Comparison of ENCODE assay signal across 21 cellular contexts in the genomic region with DNA sequence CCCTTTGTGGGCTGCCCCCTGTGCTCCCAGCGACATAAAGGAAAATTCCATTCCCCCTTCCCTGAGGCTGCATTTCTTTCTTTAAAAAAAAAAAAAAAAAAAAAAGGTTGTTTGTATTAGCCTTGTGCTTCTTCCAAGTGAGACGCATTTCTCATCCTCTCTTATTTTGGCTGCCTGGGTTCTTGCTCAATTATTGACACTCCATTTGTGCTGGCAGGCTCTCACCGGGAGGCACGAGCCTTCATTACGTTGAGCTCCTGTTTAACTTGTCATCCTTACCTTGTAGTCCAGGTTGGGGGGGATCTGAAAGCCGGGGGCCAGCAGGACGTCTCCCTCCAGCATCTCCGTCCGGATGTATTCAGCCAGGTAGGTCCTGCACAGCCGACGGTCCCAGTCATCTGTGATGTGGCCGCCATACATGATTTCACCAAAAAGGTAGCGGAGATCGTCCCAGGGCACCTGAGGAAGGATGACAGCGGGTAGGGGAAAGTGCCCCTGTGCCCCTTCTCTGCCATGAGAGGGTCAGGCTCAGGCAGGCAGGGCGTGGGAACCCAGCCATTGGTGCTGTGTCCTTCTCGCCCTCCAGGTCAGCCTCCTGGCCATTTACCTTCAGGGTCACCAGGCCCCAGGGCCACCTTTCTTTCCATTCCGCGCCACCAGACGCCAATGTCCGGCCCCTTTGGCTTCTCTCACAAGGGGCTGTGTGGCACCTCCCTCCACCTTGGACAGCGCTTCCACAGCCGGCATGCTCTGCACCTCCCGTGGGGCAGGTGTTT. TPM values are rescaled to one million over a fixed set of nuclear protein-coding genes. Genes with fewer than 3 reads are reported as not detected.
DNase-seq lines count a peak whose midpoint lies in the region; ATAC-seq and TF ChIP-seq lines count a peak whose summit lies in the region.
"Had no signal": no experiment of that assay in that cellular context is flagged by ENCODE, and none has a peak within 500 bp of the region (broad histone marks: within the 10 kb centered on the region; RNA-seq: fewer than 3 reads in every experiment).

No MANE protein-coding gene starts in this region.

- H3K79me2 ChIP-seq in H9 (ENCODE audit: insufficient read depth, low read length), result no peaks in the 10 kb centered on the region

- H3K9me3 ChIP-seq in H9 (ENCODE audit: control insufficient read depth, low read depth, low read length) (no peaks in the 10 kb centered on the region), neuronal stem cell (replicated peaks in 1 of 2; ENCODE audit: control insufficient read depth in 2 of 2, insufficient read depth in 1 of 2, low read depth in 1 of 2, low read length in 2 of 2) (no peaks in the 10 kb centered on the region)
- H3K9me3 ChIP-seq: BE2C, MG63 had no signal

- H3K27me3 ChIP-seq in H9 (ENCODE audit: insufficient read depth, low read length), result no peaks in the 10 kb centered on the region
- H3K27me3 ChIP-seq in neuronal stem cell (ENCODE audit: control insufficient read depth in 3 of 3, insufficient read depth in 3 of 3, low read depth in 1 of 3, low read length in 3 of 3), result no peaks in the 10 kb centered on the region
- H3K27me3 ChIP-seq: BE2C, MG63 had no signal

- H3K18ac ChIP-seq in H9 (ENCODE audit: insufficient read length, low read depth, low read length) (no peak overlapping the region), neuronal stem cell (ENCODE audit: low read length) (peak overlapping the region; percentile 19)

- H2BK120ac ChIP-seq in H9 (ENCODE audit: low read depth, low read length, poor library complexity, severe bottlenecking), result no peak overlapping the region
- H2BK120ac ChIP-seq in neuronal stem cell (ENCODE audit: low read depth, low read length), result no peak overlapping the region

- no peak overlapping the region for H2BK5ac ChIP-seq in H9 (ENCODE audit: insufficient read length, low read length)
- H2BK5ac ChIP-seq in neuronal stem cell (ENCODE audit: low read length), result no peak overlapping the region

- H3K79me1 ChIP-seq in H9 (ENCODE audit: insufficient read depth, low read depth, low read length, poor library complexity, severe bottlenecking) (no peaks in the 10 kb centered on the region), neuronal stem cell (ENCODE audit: low read depth, low read length) (no peaks in the 10 kb centered on the region)

- CTCF ChIA-PET in activated CD8-positive, alpha-beta memory T cell treated with anti-CD3 and anti-CD28 coated beads, Interleukin-2, amount 10 ng/mL, durations not matched to agents 7 days and 5 days (lab: Charles Lee), result no interaction called here

- H3K9me3 Mint-ChIP-seq in H9, result no peaks in the 10 kb centered on the region
- no peaks in the 10 kb centered on the region for H3K9me3 Mint-ChIP-seq in activated CD8-positive, alpha-beta memory T cell treated with anti-CD3 and anti-CD28 coated beads, Interleukin-2, amount 10 ng/mL, durations not matched to agents 7 days and 5 days (ENCODE audit: low read depth)
- H3K9me3 Mint-ChIP-seq: CD8-positive, alpha-beta memory T cell had no signal

- no peak overlapping the region for H2BK20ac ChIP-seq in H9 (ENCODE audit: low read depth, low read length, poor library complexity, severe bottlenecking)

- DNase-seq in H9 (no peak), fibroblast of gingiva (ENCODE audit: low read depth) (peak; percentile 37), neuronal stem cell (ENCODE audit: low spot score) (no peak), DMS 273 (lab: John Stamatoyannopoulos, UW; ENCODE audit: unreplicated experiment) (no peak)
- no peak for DNase-seq in activated CD8-positive, alpha-beta memory T cell treated with anti-CD3 and anti-CD28 coated beads, Interleukin-2, amount 10 ng/mL, durations not matched to agents 7 days and 5 days
- DNase-seq: BE2C; CD8-positive, alpha-beta memory T cell; DMS 273 treated with DMSO at 0.1 percent for 48 hours; KBM-7; MG63; NCI-H1092 treated with DMSO at 0.1 percent for 48 hours; NCI-H1694 treated with DMSO at 0.1 percent for 48 hours; NCI-H446 treated with DMSO at 0.1 percent for 48 hours; NCI-H748 treated with DMSO at 0.1 percent for 48 hours; PC-9 had no signal

- H3K14ac ChIP-seq in H9 (ENCODE audit: insufficient read depth, low read length) (no peak overlapping the region), neuronal stem cell (ENCODE audit: low read length) (no peak overlapping the region)

- H3T11ph ChIP-seq in H9 (ENCODE audit: low read length), result no peak overlapping the region

- H3K36me3 ChIP-seq in neuronal stem cell (replicated peaks in 1 of 2; ENCODE audit: control insufficient read depth in 2 of 2, insufficient read depth in 2 of 2, low read length in 2 of 2), result peaks cover 20 to 52% of the 10 kb centered on the region in 2 donors

- H3K27ac Mint-ChIP-seq in H9, result peak overlapping the region in 2 of 3 experiments; percentile 44 to 84; a peak in 3 of 7 replicates
- no peak overlapping the region for H3K27ac Mint-ChIP-seq in activated CD8-positive, alpha-beta memory T cell treated with anti-CD3 and anti-CD28 coated beads, Interleukin-2, amount 10 ng/mL, durations not matched to agents 7 days and 5 days

- H2AK5ac ChIP-seq in H9 (ENCODE audit: insufficient read length, low read length), result no peak overlapping the region
- H2AK5ac ChIP-seq in neuronal stem cell (ENCODE audit: low read depth, low read length), result peak overlapping the region; percentile 20

- H4K8ac ChIP-seq in H9 (replicated peaks; ENCODE audit: insufficient read length, low read depth, low read length) (no peak overlapping the region), neuronal stem cell (ENCODE audit: low read depth, low read length) (no peak overlapping the region)

- H3K4ac ChIP-seq in H9 (ENCODE audit: low read depth, low read length) (no peak overlapping the region), neuronal stem cell (ENCODE audit: low read length) (no peak overlapping the region)

- H3K4me1 Mint-ChIP-seq in H9, result peaks cover 12 to 18% of the 10 kb centered on the region in 2 experiments
- no peaks in the 10 kb centered on the region for H3K4me1 Mint-ChIP-seq in activated CD8-positive, alpha-beta memory T cell treated with anti-CD3 and anti-CD28 coated beads, Interleukin-2, amount 10 ng/mL, durations not matched to agents 7 days and 5 days
- H3K4me1 Mint-ChIP-seq: CD8-positive, alpha-beta memory T cell had no signal

- H2BK12ac ChIP-seq in H9 (ENCODE audit: insufficient read length, low read depth, low read length) (no peak overlapping the region), neuronal stem cell (ENCODE audit: low read length) (no peak overlapping the region)

- H3K27me3 Mint-ChIP-seq in H9 (ENCODE audit: low read depth), result peaks cover 3% of the 10 kb centered on the region; the same call in 1 of the 2 replicates
- no peaks in the 10 kb centered on the region for H3K27me3 Mint-ChIP-seq in activated CD8-positive, alpha-beta memory T cell treated with anti-CD3 and anti-CD28 coated beads, Interleukin-2, amount 10 ng/mL, durations not matched to agents 7 days and 5 days
- H3K27me3 Mint-ChIP-seq: CD8-positive, alpha-beta memory T cell had no signal

- no peak overlapping the region for H3K4me3 Mint-ChIP-seq in H9
- H3K4me3 Mint-ChIP-seq in activated CD8-positive, alpha-beta memory T cell treated with anti-CD3 and anti-CD28 coated beads, Interleukin-2, amount 10 ng/mL, durations not matched to agents 7 days and 5 days, result no peak overlapping the region
- H3K4me3 Mint-ChIP-seq: CD8-positive, alpha-beta memory T cell had no signal

- H3K4me1 ChIP-seq in H9 (ENCODE audit: insufficient read depth, low read length), result no peaks in the 10 kb centered on the region; the same call in 1 of the 2 replicates
- peaks cover 0 to 17% of the 10 kb centered on the region in 2 donors for H3K4me1 ChIP-seq in neuronal stem cell (ENCODE audit: control insufficient read depth in 2 of 2, insufficient read depth in 1 of 2, low read depth in 1 of 2, low read length in 2 of 2)
- H3K4me1 ChIP-seq: BE2C had no signal

- H4K20me1 ChIP-seq in H9 (ENCODE audit: control insufficient read depth, insufficient read depth, insufficient read length), result no peaks in the 10 kb centered on the region

- no peak overlapping the region for H3K56ac ChIP-seq in H9 (ENCODE audit: insufficient read length, low read depth, low read length)

- H2BK15ac ChIP-seq in H9 (ENCODE audit: low read depth, low read length), result no peak overlapping the region
- H2BK15ac ChIP-seq in neuronal stem cell (ENCODE audit: low read length), result no peak overlapping the region

- H3K27ac ChIP-seq in H9 (ENCODE audit: insufficient read length, low read depth, low read length), result no peak overlapping the region
- H3K27ac ChIP-seq in neuronal stem cell (replicated peaks; ENCODE audit: low read length), result no peak overlapping the region
- H3K27ac ChIP-seq: PC-9, SK-N-MC had no signal

- peaks cover 14 to 36% (median 28%) of the 10 kb centered on the region in 3 experiments; a peak in 6 of 7 replicates for H3K36me3 Mint-ChIP-seq in H9 (ENCODE audit: insufficient read depth in 1 of 3, low read depth in 3 of 3)
- peaks cover 5% of the 10 kb centered on the region for H3K36me3 Mint-ChIP-seq in activated CD8-positive, alpha-beta memory T cell treated with anti-CD3 and anti-CD28 coated beads, Interleukin-2, amount 10 ng/mL, durations not matched to agents 7 days and 5 days

- no peak overlapping the region for H3K23ac ChIP-seq in H9 (ENCODE audit: insufficient read length, low read depth, low read length)
- H3K23ac ChIP-seq in neuronal stem cell (ENCODE audit: low read depth, low read length, poor library complexity), result peak overlapping the region; percentile 76

- H3K4me3 ChIP-seq in neuronal stem cell (ENCODE audit: low read length in 2 of 2), result no peak overlapping the region
- H3K4me3 ChIP-seq: MG63, PC-9, SK-N-MC had no signal

- H4K91ac ChIP-seq in H9 (ENCODE audit: insufficient read length, low read depth, low read length) (no peak overlapping the region), neuronal stem cell (ENCODE audit: low read depth, low read length, poor library complexity) (no peak overlapping the region)

- TF ChIP-seq CTCF in H9 (conservative IDR thresholded peaks at IDR 0.05), result no peak

- no peaks in the 10 kb centered on the region for H3K23me2 ChIP-seq in H9 (ENCODE audit: insufficient read length, low read depth, low read length, poor library complexity, severe bottlenecking)

- H4K5ac ChIP-seq in H9 (ENCODE audit: insufficient read length, low read depth, low read length), result no peak overlapping the region

- no CpG with 5 or more reads among the region's 24 CpGs for WGBS in H9 (ENCODE audit: extremely low coverage, insufficient read length, low lambda C conversion rate)
- WGBS in neuronal stem cell (ENCODE audit: extremely low coverage in 2 of 2, insufficient read length in 2 of 2, insufficient replicate concordance in 1 of 2), 2 donors, result no CpG with 5 or more reads among the region's 24 CpGs

- H3K9ac ChIP-seq in H9 (ENCODE audit: extremely low read depth, insufficient read length, low read length) (no peak overlapping the region), neuronal stem cell (ENCODE audit: low read depth, low read length, poor library complexity) (peak overlapping the region; percentile 51)

- H2AFZ ChIP-seq in H9 (ENCODE audit: low read length) (no peak overlapping the region), neuronal stem cell (ENCODE audit: low read length) (no peak overlapping the region)
- H2AFZ ChIP-seq: PC-9 had no signal

- H3K4me2 ChIP-seq in H9 (ENCODE audit: insufficient read depth, insufficient read length, low read length) (no peak overlapping the region), neuronal stem cell (ENCODE audit: insufficient read depth, low read length, poor library complexity, severe bottlenecking) (no peak overlapping the region)
- H3K4me2 ChIP-seq: PC-9 had no signal

- ATAC-seq in HG02763 (IDR thresholded peaks at IDR 0.05; ENCODE audit: unreplicated experiment) (no peak), GM21737 (IDR thresholded peaks at IDR 0.05; ENCODE audit: unreplicated experiment) (no peak)
- ATAC-seq in activated CD8-positive, alpha-beta memory T cell treated with anti-CD3 and anti-CD28 coated beads, Interleukin-2, amount 10 ng/mL, durations not matched to agents 7 days and 5 days, result no peak
- ATAC-seq: HCT116, Right ventricle myocardium inferior had no signal

RNA-seq across cellular contexts. Expression of a gene that starts 50.6 kb away (rescaled TPM):
- 41.8 and 45.7 TPM in 2 replicates for total RNA-seq in H9 (2021)
- polyA plus RNA-seq in PFSK-1 (2012; ENCODE audit: insufficient read length, low read depth), result 53.3 TPM
- 28.6 TPM for polyA plus RNA-seq in neuronal stem cell (2013, experiment 1 of 2)
- 27.5 TPM for polyA plus RNA-seq in neuronal stem cell (2013, experiment 2 of 2)
- total RNA-seq in activated CD8-positive, alpha-beta memory T cell treated with anti-CD3 and anti-CD28 coated beads, Interleukin-2, amount 10 ng/mL, durations not matched to agents 7 days and 5 days, result 10 to 100 TPM; 52.2 to 70.2 TPM
